In genomic region chr16:69820926-69821541, GRCh38 we compare ENCODE assay signal across 12 cellular contexts. TPM values are rescaled to one million over a fixed set of nuclear protein-coding genes. Genes with fewer than 3 reads are reported as not detected.
DNase-seq lines count a peak whose midpoint lies in the region; ATAC-seq and TF ChIP-seq lines count a peak whose summit lies in the region.
"Had no signal": no experiment of that assay in that cellular context is flagged by ENCODE, and none has a peak within 500 bp of the region (broad histone marks: within the 10 kb centered on the region; RNA-seq: fewer than 3 reads in every experiment).

No MANE protein-coding gene starts in this region.

- H3K27me3 Mint-ChIP-seq in central memory CD8-positive, alpha-beta T cell: no peaks in the 10 kb centered on the region
- H3K27me3 Mint-ChIP-seq: activated B cell treated with CpG ODN at 0.5 μM for 24 hours had no signal

- peaks cover 9% of the 10 kb centered on the region for H3K4me1 ChIP-seq in HUES64 (ENCODE audit: insufficient read depth, low read length)
- H3K4me1 ChIP-seq in lung (ENCODE audit: control insufficient read depth in 2 of 2, insufficient read depth in 2 of 2, low read length in 2 of 2): peaks cover 0 to 10% of the 10 kb centered on the region in 2 donors
- H3K4me1 ChIP-seq in SJCRH30: no peaks in the 10 kb centered on the region

- H3K9ac ChIP-seq in HUES64 (ENCODE audit: low read depth, low read length): no peak overlapping the region

- TF ChIP-seq CTCF in lung (IDR thresholded peaks at IDR 0.05; ENCODE audit: control extremely low read depth, extremely low read depth) (no peak), RWPE1 (conservative IDR thresholded peaks at IDR 0.05; ENCODE audit: low read depth) (no peak)

- WGBS in HUES64: 94% methylated on average over 15 of the region's 15 CpGs
- 49 to 83% methylated on average over 15 of the region's 15 CpGs for WGBS in lung, 2 donors

- H3K4me1 Mint-ChIP-seq in central memory CD8-positive, alpha-beta T cell: peaks cover 16% of the 10 kb centered on the region

- CTCF ChIA-PET in RWPE1 (lab: Yijun Ruan, JAX): interaction anchor here (0.6 to 0.9 kb wide), 2 partner anchors 8 to 109 kb away, joined by 3 read pairs; no protein-coding TSS in a partner anchor

- H3K27ac ChIP-seq in HUES64 (ENCODE audit: low read depth, low read length) (peak overlapping the region; percentile 33; the same call in 1 of the 2 replicates), lung (ENCODE audit: low read depth in 1 of 2, low read length in 1 of 2) (peak overlapping the region in 1 of 2 donors; percentile 77), temporal lobe (ENCODE audit: low read depth, low read length) (peak overlapping the region; percentile 79), RWPE1 (no peak overlapping the region), SJCRH30 (no peak overlapping the region)

- H3K9me3 Mint-ChIP-seq in central memory CD8-positive, alpha-beta T cell: no peaks in the 10 kb centered on the region
- H3K9me3 Mint-ChIP-seq: activated B cell treated with CpG ODN at 0.5 μM for 24 hours had no signal

- H3K27ac Mint-ChIP-seq in central memory CD8-positive, alpha-beta T cell (ENCODE audit: low read depth): peak overlapping the region; percentile 65
- H3K27ac Mint-ChIP-seq: activated B cell treated with CpG ODN at 0.5 μM for 24 hours had no signal

- H3K27me3 ChIP-seq in HUES64 (ENCODE audit: insufficient read depth, low read length): no peaks in the 10 kb centered on the region
- H3K27me3 ChIP-seq in lung (ENCODE audit: control insufficient read depth, insufficient read depth): no peaks in the 10 kb centered on the region
- H3K27me3 ChIP-seq in SJCRH30: no peaks in the 10 kb centered on the region

- no peak overlapping the region for H3K4me3 Mint-ChIP-seq in central memory CD8-positive, alpha-beta T cell
- H3K4me3 Mint-ChIP-seq: activated B cell treated with CpG ODN at 0.5 μM for 24 hours had no signal

- H3K9me3 ChIP-seq in HUES64 (ENCODE audit: insufficient read depth, low read depth, low read length): no peaks in the 10 kb centered on the region
- no peaks in the 10 kb centered on the region for H3K9me3 ChIP-seq in lung (ENCODE audit: control insufficient read depth in 2 of 2, insufficient read depth in 1 of 2, low read length in 1 of 2)
- H3K9me3 ChIP-seq in SJCRH30 (replicated peaks): no peaks in the 10 kb centered on the region

- no peak overlapping the region for H3K4me3 ChIP-seq in HUES64 (ENCODE audit: low read length)
- no peak overlapping the region for H3K4me3 ChIP-seq in lung
- H3K4me3 ChIP-seq in SJCRH30: no peak overlapping the region

- DNase-seq in central memory CD8-positive, alpha-beta T cell (ENCODE audit: low spot score in 2 of 2): no peak
- DNase-seq in lung (ENCODE audit: low spot score): peak; percentile 33
- no peak for DNase-seq in RWPE1 (ENCODE audit: low spot score)
- no peak for DNase-seq in glomerular visceral epithelial cell (ENCODE audit: extremely low spot score)
- DNase-seq in SJCRH30: no peak
- DNase-seq in kidney glomerular epithelial cell (lab: John Stamatoyannopoulos, UW): no peak
- DNase-seq: activated B cell treated with CpG ODN at 0.5 μM for 24 hours; activated naive CD4-positive, alpha-beta T cell; NCI-H187; stimulated activated naive CD8-positive, alpha-beta T cell treated with anti-CD3 and anti-CD28 coated beads, Interleukin-15, Interleukin-2, amounts not matched to agents 100 U/mL and 50 U/mL, for 24 hours had no signal

- peaks cover 21% of the 10 kb centered on the region for H3K36me3 Mint-ChIP-seq in central memory CD8-positive, alpha-beta T cell (ENCODE audit: insufficient read depth)

- no peaks in the 10 kb centered on the region; the same call in 1 of the 2 replicates for H3K36me3 ChIP-seq in HUES64 (ENCODE audit: insufficient read depth, low read length)
- peaks cover 0 to 11% of the 10 kb centered on the region in 2 donors for H3K36me3 ChIP-seq in lung (ENCODE audit: control insufficient read depth in 2 of 2, insufficient read depth in 2 of 2, low read length in 2 of 2)
- H3K36me3 ChIP-seq in SJCRH30: no peaks in the 10 kb centered on the region

- no peak for ATAC-seq in central memory CD8-positive, alpha-beta T cell (replicated peaks; ENCODE audit: extremely low read depth, poor library complexity, severe bottlenecking)
- ATAC-seq in lung (ENCODE audit: insufficient read depth, low FRiP score): no peak
- ATAC-seq: stimulated activated naive CD8-positive, alpha-beta T cell treated with anti-CD3 and anti-CD28 coated beads, Interleukin-15, Interleukin-2, amounts not matched to agents 100 U/mL and 50 U/mL, for 24 hours had no signal

- POLR2A ChIA-PET in RWPE1 (lab: Yijun Ruan, JAX; ENCODE audit: low non-redundant PET): no interaction called here

RNA-seq across cellular contexts. Expression of gene WWP2, which starts 58.9 kb away (rescaled TPM):
- 26.4 TPM for polyA plus RNA-seq in HUES64 (2013, experiment 1 of 2)
- polyA plus RNA-seq in HUES64 (2013, experiment 2 of 2): 21.9 TPM
- 10 to 100 TPM; 49.8 to 86.6 TPM for total RNA-seq in lung
- 10 to 100 TPM; 26.1 to 36.9 TPM for polyA plus RNA-seq in lung
- total RNA-seq in temporal lobe: 21.1 TPM
- total RNA-seq in SJCRH30 (2014; rRNA removed; shearing (Covaris generic)): 10.5 and 12.0 TPM in 2 replicates

Comparison
In these comparisons a context has a peak if more than half of its experiments do, and no peak if none do; other contexts are left out.
1. H3K27ac ChIP-seq: peak in HUES64 (single experiment) and temporal lobe (single experiment); none in RWPE1 (single experiment) and SJCRH30 (single experiment).